1 cellular context compared by ENCODE assay signal in the genomic region with DNA sequence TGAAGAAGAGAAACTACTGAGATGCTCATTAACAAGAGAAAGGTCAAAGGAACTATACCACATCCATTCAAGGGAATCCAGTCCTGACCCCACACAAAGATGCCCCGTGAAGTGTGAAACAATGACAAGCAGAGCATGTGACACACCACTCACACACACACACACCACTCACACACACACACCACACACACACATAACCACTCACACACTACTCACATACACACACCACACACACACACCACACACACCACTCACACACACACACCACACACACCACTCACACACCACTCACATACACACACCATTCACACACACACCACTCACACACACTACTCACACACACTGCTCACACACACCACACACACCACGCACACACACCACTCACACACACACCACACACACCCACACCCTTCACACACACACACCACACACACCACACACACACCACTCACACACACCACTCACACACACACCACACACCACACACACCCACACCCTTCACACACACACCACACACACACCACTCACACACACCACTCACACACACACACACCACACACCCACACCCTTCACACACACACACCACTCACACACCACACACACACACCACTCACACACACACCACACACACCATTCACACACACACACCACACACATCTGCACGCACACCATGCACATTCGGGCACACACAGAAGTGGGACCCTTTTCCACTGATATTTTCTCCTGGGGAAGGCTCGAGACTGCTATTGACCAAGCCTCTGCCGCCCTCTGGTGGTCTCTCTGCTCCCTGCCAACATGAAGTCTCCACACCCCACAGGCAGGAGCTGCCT.
A peak's percentile ranks its signal among the peaks of the same experiment; 100 is the strongest.
TF ChIP-seq lines count a peak whose summit lies in the region.

No MANE protein-coding gene starts in this region.

TF ChIP-seq in K562, 482 proteins besides CTCF, POLR2A, EP300 and RAD21 (continued from another document):
- TF ChIP-seq, protein P1, sequence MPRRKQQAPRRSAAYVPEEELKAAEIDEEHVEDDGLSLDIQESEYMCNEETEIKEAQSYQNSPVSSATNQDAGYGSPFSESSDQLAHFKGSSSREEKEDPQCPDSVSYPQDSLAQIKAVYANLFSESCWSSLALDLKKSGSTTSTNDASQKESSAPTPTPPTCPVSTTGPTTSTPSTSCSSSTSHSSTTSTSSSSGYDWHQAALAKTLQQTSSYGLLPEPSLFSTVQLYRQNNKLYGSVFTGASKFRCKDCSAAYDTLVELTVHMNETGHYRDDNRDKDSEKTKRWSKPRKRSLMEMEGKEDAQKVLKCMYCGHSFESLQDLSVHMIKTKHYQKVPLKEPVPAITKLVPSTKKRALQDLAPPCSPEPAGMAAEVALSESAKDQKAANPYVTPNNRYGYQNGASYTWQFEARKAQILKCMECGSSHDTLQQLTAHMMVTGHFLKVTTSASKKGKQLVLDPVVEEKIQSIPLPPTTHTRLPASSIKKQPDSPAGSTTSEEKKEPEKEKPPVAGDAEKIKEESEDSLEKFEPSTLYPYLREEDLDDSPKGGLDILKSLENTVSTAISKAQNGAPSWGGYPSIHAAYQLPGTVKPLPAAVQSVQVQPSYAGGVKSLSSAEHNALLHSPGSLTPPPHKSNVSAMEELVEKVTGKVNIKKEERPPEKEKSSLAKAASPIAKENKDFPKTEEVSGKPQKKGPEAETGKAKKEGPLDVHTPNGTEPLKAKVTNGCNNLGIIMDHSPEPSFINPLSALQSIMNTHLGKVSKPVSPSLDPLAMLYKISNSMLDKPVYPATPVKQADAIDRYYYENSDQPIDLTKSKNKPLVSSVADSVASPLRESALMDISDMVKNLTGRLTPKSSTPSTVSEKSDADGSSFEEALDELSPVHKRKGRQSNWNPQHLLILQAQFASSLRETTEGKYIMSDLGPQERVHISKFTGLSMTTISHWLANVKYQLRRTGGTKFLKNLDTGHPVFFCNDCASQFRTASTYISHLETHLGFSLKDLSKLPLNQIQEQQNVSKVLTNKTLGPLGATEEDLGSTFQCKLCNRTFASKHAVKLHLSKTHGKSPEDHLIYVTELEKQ (CRISPR knock-in tag; IDR thresholded peaks at IDR 0.05): no peak
- peak; percentile 42; the same call in 1 of the 2 replicates for TF ChIP-seq MAFF (IDR thresholded peaks at IDR 0.05; ENCODE audit: low read length)
- TF ChIP-seq RFX7 (CRISPR knock-in tag; IDR thresholded peaks at IDR 0.05): peak; percentile 85
- TF ChIP-seq KLF10 (CRISPR knock-in tag; IDR thresholded peaks at IDR 0.05): 0 out of 2 replicates have a peak, but pooled peaks have one; percentile 60
- TF ChIP-seq, protein P2, sequence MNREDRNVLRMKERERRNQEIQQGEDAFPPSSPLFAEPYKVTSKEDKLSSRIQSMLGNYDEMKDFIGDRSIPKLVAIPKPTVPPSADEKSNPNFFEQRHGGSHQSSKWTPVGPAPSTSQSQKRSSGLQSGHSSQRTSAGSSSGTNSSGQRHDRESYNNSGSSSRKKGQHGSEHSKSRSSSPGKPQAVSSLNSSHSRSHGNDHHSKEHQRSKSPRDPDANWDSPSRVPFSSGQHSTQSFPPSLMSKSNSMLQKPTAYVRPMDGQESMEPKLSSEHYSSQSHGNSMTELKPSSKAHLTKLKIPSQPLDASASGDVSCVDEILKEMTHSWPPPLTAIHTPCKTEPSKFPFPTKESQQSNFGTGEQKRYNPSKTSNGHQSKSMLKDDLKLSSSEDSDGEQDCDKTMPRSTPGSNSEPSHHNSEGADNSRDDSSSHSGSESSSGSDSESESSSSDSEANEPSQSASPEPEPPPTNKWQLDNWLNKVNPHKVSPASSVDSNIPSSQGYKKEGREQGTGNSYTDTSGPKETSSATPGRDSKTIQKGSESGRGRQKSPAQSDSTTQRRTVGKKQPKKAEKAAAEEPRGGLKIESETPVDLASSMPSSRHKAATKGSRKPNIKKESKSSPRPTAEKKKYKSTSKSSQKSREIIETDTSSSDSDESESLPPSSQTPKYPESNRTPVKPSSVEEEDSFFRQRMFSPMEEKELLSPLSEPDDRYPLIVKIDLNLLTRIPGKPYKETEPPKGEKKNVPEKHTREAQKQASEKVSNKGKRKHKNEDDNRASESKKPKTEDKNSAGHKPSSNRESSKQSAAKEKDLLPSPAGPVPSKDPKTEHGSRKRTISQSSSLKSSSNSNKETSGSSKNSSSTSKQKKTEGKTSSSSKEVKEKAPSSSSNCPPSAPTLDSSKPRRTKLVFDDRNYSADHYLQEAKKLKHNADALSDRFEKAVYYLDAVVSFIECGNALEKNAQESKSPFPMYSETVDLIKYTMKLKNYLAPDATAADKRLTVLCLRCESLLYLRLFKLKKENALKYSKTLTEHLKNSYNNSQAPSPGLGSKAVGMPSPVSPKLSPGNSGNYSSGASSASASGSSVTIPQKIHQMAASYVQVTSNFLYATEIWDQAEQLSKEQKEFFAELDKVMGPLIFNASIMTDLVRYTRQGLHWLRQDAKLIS (CRISPR knock-in tag; IDR thresholded peaks at IDR 0.05): no peak
- TF ChIP-seq PHF8 (IDR thresholded peaks at IDR 0.05; ENCODE audit: borderline replicate concordance, low read length): 0 out of 2 replicates have a peak, but pooled peaks have one; percentile 9
- TF ChIP-seq ZNF57 (CRISPR knock-in tag; IDR thresholded peaks at IDR 0.05): no peak
- TF ChIP-seq, protein P3, sequence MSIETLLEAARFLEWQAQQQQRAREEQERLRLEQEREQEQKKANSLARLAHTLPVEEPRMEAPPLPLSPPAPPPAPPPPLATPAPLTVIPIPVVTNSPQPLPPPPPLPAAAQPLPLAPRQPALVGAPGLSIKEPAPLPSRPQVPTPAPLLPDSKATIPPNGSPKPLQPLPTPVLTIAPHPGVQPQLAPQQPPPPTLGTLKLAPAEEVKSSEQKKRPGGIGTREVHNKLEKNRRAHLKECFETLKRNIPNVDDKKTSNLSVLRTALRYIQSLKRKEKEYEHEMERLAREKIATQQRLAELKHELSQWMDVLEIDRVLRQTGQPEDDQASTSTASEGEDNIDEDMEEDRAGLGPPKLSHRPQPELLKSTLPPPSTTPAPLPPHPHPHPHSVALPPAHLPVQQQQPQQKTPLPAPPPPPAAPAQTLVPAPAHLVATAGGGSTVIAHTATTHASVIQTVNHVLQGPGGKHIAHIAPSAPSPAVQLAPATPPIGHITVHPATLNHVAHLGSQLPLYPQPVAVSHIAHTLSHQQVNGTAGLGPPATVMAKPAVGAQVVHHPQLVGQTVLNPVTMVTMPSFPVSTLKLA (conservative IDR thresholded peaks at IDR 0.05): no peak; a peak in 1 of 4 replicates
- no peak for TF ChIP-seq FOXM1 (IDR thresholded peaks at IDR 0.05; ENCODE audit: low read depth)
- no peak for TF ChIP-seq FOXM1 (CRISPR knock-in tag; IDR thresholded peaks at IDR 0.05; ENCODE audit: low read depth)
- TF ChIP-seq RBM15 (IDR thresholded peaks at IDR 0.05; ENCODE audit: insufficient read depth, low read length): no peak
- TF ChIP-seq MXI1 (IDR thresholded peaks at IDR 0.05; ENCODE audit: low read depth, low read length): 0 out of 2 replicates have a peak, but pooled peaks have one; percentile 55
- peak; percentile 67 for TF ChIP-seq MEF2D (tag; conservative IDR thresholded peaks at IDR 0.05; ENCODE audit: low read depth)
